9 cellular contexts compared by ENCODE assay signal in genomic region chr6:37741757-37742400, GRCh38. TPM values are rescaled to one million over a fixed set of nuclear protein-coding genes. Genes with fewer than 3 reads are reported as not detected.
A peak's percentile ranks its signal among the peaks of the same experiment; 100 is the strongest.
DNase-seq lines count a peak whose midpoint lies in the region; ATAC-seq and TF ChIP-seq lines count a peak whose summit lies in the region.
"Had no signal": no experiment of that assay in that cellular context is flagged by ENCODE, and none has a peak within 500 bp of the region (broad histone marks: within the 10 kb centered on the region; RNA-seq: fewer than 3 reads in every experiment).

No MANE protein-coding gene starts in this region.

- TF ChIP-seq POLR2A in thyroid gland (IDR thresholded peaks at IDR 0.05) = no peak
- no peak for TF ChIP-seq POLR2A in ovary (IDR thresholded peaks at IDR 0.05)

- TF ChIP-seq CTCF in thyroid gland (IDR thresholded peaks at IDR 0.05) (peak in 2 of 6 experiments; percentile 24 to 42), ovary (IDR thresholded peaks at IDR 0.05) (no peak)

- H3K4me3 ChIP-seq in right cardiac atrium (ENCODE audit: low read length) (no peak overlapping the region), thyroid gland (replicated peaks in 1 of 3) (no peak overlapping the region), ovary (no peak overlapping the region)

- H3K36me3 ChIP-seq in thyroid gland = no peaks in the 10 kb centered on the region
- H3K36me3 ChIP-seq in ovary = no peaks in the 10 kb centered on the region
- H3K36me3 ChIP-seq: neutrophil had no signal

- no peak for TF ChIP-seq EP300 in ovary (IDR thresholded peaks at IDR 0.05)

- 13% methylated on average over 10 of the region's 10 CpGs for WGBS in right cardiac atrium
- 43 to 46% methylated on average over 7 to 10 of the region's 10 CpGs for WGBS in thyroid gland, 2 donors
- WGBS in ovary, 3 donors = 13 to 29% (median 24%) methylated on average over 10 of the region's 10 CpGs

- H3K27me3 ChIP-seq in right cardiac atrium (ENCODE audit: control insufficient read depth, insufficient read depth) (no peaks in the 10 kb centered on the region), thyroid gland (no peaks in the 10 kb centered on the region), ovary (no peaks in the 10 kb centered on the region)

- peak; percentile 31 for DNase-seq in stimulated activated CD4-positive, alpha-beta T cell treated with anti-CD3 and anti-CD28 coated beads, Interleukin-15, amount 100 ng/mL, for 24 hours
- DNase-seq in stimulated activated CD4-positive, alpha-beta T cell treated with anti-CD3 and anti-CD28 coated beads, Interleukin-4, amount 100 ng/mL, for 1 hour = no peak
- DNase-seq in SW480 (ENCODE audit: low spot score) (peak; percentile 30), right cardiac atrium (peak; percentile 22 to 58 (median 55)), thyroid gland (no peak), ovary (no peak), MV-4-11 (lab: John Stamatoyannopoulos, UW) (no peak)

- ATAC-seq in right cardiac atrium = peak; percentile 53 to 70
- ATAC-seq in GM21423 (IDR thresholded peaks at IDR 0.05; ENCODE audit: unreplicated experiment) = no peak

- H3K9me3 ChIP-seq in right cardiac atrium (ENCODE audit: control insufficient read depth, low read length) (no peaks in the 10 kb centered on the region), thyroid gland (no peaks in the 10 kb centered on the region), ovary (no peaks in the 10 kb centered on the region)
- H3K9me3 ChIP-seq: neutrophil had no signal

- no peak overlapping the region for H3K27ac ChIP-seq in right cardiac atrium (ENCODE audit: low read length)
- H3K27ac ChIP-seq in thyroid gland = no peak overlapping the region
- H3K27ac ChIP-seq in ovary = no peak overlapping the region
- H3K27ac ChIP-seq: neutrophil had no signal

- intact Hi-C loops in right cardiac atrium (cut with DNase I) (no loop called here), thyroid gland (cut with DNase I) (no loop called here), ovary (cut with DNase I) (no loop called here)

- H3K4me1 ChIP-seq in right cardiac atrium (ENCODE audit: control insufficient read depth, insufficient read depth, low read length) = no peaks in the 10 kb centered on the region
- H3K4me1 ChIP-seq in thyroid gland = no peaks in the 10 kb centered on the region
- no peaks in the 10 kb centered on the region for H3K4me1 ChIP-seq in ovary (ENCODE audit: insufficient read depth)

RNA-seq across cellular contexts. Expression of gene MDGA1, which starts 44.2 kb away (rescaled TPM):
- total RNA-seq in right cardiac atrium (1 to 10 TPM; 1.8 to 3.9 (median 2.5) TPM), thyroid gland (1 to 10 TPM in 3 of 4 donors, under 1 TPM in 1; 0.83 to 3.9 (median 1.6) TPM), ovary (10 to 100 TPM in 5 of 7 donors, 1 to 10 TPM in 2; 4.4 to 24.5 (median 11.6) TPM)
- polyA plus RNA-seq in right cardiac atrium (3.0 TPM), ovary (1 to 10 TPM; 4.8 to 7.0 TPM)

Comparison
In these comparisons a context has a peak if more than half of its experiments do, and no peak if none do; other contexts are left out.
1. DNase-seq: peak in stimulated activated CD4-positive, alpha-beta T cell treated with anti-CD3 and anti-CD28 coated beads, Interleukin-15, amount 100 ng/mL, for 24 hours (single experiment), SW480 (single experiment) and right cardiac atrium (3 of 3); none in stimulated activated CD4-positive, alpha-beta T cell treated with anti-CD3 and anti-CD28 coated beads, Interleukin-4, amount 100 ng/mL, for 1 hour (single experiment), thyroid gland (0 of 2), ovary (0 of 5) and MV-4-11 (single experiment).